In the genomic region with DNA sequence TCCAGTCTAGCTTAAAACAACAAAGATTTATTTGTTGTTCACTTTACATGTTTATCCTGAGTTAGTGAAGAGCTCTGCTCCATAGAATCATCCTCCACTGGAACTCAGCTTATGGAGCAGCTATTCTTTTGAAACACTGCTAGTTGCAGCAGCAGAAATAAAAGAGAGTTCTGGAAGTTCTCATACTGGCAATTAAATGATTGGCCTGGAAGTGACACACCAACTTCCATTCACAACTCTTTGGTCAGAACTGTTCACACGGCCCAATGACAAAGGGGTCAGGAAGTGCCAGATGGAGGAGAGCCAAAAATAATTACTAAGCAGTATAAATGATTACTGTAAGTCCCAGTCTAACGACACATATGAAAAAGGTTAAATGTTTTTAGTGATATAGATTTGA, we compare ENCODE assay signal across 8 cellular contexts. TPM values are rescaled to one million over a fixed set of nuclear protein-coding genes. Genes with fewer than 3 reads are reported as not detected.
DNase-seq lines count a peak whose midpoint lies in the region; ATAC-seq and TF ChIP-seq lines count a peak whose summit lies in the region.

No MANE protein-coding gene starts in this region.

- peaks cover 86% of the 10 kb centered on the region for H4K20me1 ChIP-seq in Loucy (ENCODE audit: insufficient read depth, low read length, poor library complexity, severe bottlenecking)

- peaks cover 30% of the 10 kb centered on the region for H3K4me1 ChIP-seq in Loucy (ENCODE audit: insufficient read depth, low read length, poor library complexity, severe bottlenecking)

- H2AFZ ChIP-seq in Loucy (ENCODE audit: low read length) = no peak overlapping the region

- H3K27me3 ChIP-seq in BJ (ENCODE audit: control insufficient read depth, insufficient read depth, low read length) (no peaks in the 10 kb centered on the region), Loucy (ENCODE audit: insufficient read depth, low read length, poor library complexity, severe bottlenecking) (no peaks in the 10 kb centered on the region)

- no peaks in the 10 kb centered on the region for H3F3A ChIP-seq in Loucy (ENCODE audit: low read depth)

- TF ChIP-seq CTCF in BJ (IDR thresholded peaks at IDR 0.05; ENCODE audit: insufficient read depth, low read depth, low read length) (no peak), Loucy (conservative IDR thresholded peaks at IDR 0.05; ENCODE audit: low read length) (no peak), choroid plexus epithelial cell (conservative IDR thresholded peaks at IDR 0.05; ENCODE audit: low read depth, low read length) (no peak)

- H3K9ac ChIP-seq in Loucy (ENCODE audit: low read depth, low read length, poor library complexity, severe bottlenecking) = no peak overlapping the region

- H3K9me2 ChIP-seq in Loucy (replicated peaks; ENCODE audit: low read depth, low read length) = no peaks in the 10 kb centered on the region

- no peak for ATAC-seq in HG03460 (IDR thresholded peaks at IDR 0.05; ENCODE audit: unreplicated experiment)
- ATAC-seq in HG02678 (IDR thresholded peaks at IDR 0.05; ENCODE audit: unreplicated experiment) = no peak

- CTCF ChIA-PET in BJ (lab: Yijun Ruan, JAX) = interaction anchor here (3.1 kb wide), 1 partner anchor 10 kb away, joined by 13 read pairs; no protein-coding TSS in a partner anchor

- no peaks in the 10 kb centered on the region for H3K9me3 ChIP-seq in Loucy (ENCODE audit: insufficient read depth, low read depth, low read length)

- peaks cover 1% of the 10 kb centered on the region; the same call in 1 of the 2 replicates for H3K36me3 ChIP-seq in BJ (ENCODE audit: control insufficient read depth, insufficient read depth, low read length)
- H3K36me3 ChIP-seq in Loucy (ENCODE audit: insufficient read depth, low read length) = peaks cover 28% of the 10 kb centered on the region

- peak; percentile 39 for DNase-seq in BJ (ENCODE audit: low read depth)
- DNase-seq in choroid plexus epithelial cell (ENCODE audit: low read depth) = peak; percentile 72
- peak; percentile 54 for DNase-seq in mucosa of gallbladder (ENCODE audit: low spot score)
- no peak for DNase-seq in NCI-H2227 (lab: John Stamatoyannopoulos, UW; ENCODE audit: unreplicated experiment)
- DNase-seq in stimulated activated CD4-positive, alpha-beta T cell treated with anti-CD3 and anti-CD28 coated beads, Interleukin-2, amount 100 ng/mL, for 24 hours = no peak

- POLR2A ChIA-PET in BJ (lab: Charles Lee) = no interaction called here

- H3K4me2 ChIP-seq in Loucy (ENCODE audit: low read depth, low read length, poor library complexity, severe bottlenecking) = peak overlapping the region; percentile 3

- H3K4me3 ChIP-seq in BJ (ENCODE audit: low read depth, low read length) = no peak overlapping the region
- no peak overlapping the region for H3K4me3 ChIP-seq in Loucy (ENCODE audit: low read length, poor library complexity, severe bottlenecking)
- no peak overlapping the region for H3K4me3 ChIP-seq in choroid plexus epithelial cell (ENCODE audit: low read depth, low read length)

- H3K79me2 ChIP-seq in Loucy (ENCODE audit: insufficient read depth, low read length) = peaks cover 100% of the 10 kb centered on the region

RNA-seq across cellular contexts. Expression of gene FBXO11, which starts 39.1 kb away (rescaled TPM):
- polyA plus RNA-seq in BJ (2011; rRNA removed) = 21.5 and 37.9 TPM in 2 replicates
- polyA minus RNA-seq in BJ (2011; rRNA and poly(A)+ RNA removed) = 40.0 and 56.0 TPM in 2 replicates
- 58.2 TPM for total RNA-seq in mucosa of gallbladder

Comparison
In these comparisons a context has a peak if more than half of its experiments do, and no peak if none do; other contexts are left out.
1. DNase-seq: peak in BJ (single experiment), choroid plexus epithelial cell (single experiment) and mucosa of gallbladder (single experiment); none in NCI-H2227 (single experiment) and stimulated activated CD4-positive, alpha-beta T cell treated with anti-CD3 and anti-CD28 coated beads, Interleukin-2, amount 100 ng/mL, for 24 hours (0 of 2).